8 cellular contexts compared by ENCODE assay signal in genomic region chr3:113696658-113697191, GRCh38. TPM values are rescaled to one million over a fixed set of nuclear protein-coding genes. Genes with fewer than 3 reads are reported as not detected.
DNase-seq lines count a peak whose midpoint lies in the region; ATAC-seq and TF ChIP-seq lines count a peak whose summit lies in the region.

No MANE protein-coding gene starts in this region.

- H2AFZ ChIP-seq in hepatocyte, result peak overlapping the region; percentile 82

- DNase-seq in NCI-H187 treated with DMSO at 0.1 percent for 48 hours (lab: John Stamatoyannopoulos, UW) (peak; percentile 96), T-helper 9 cell (peak; percentile 95), astrocyte of the hippocampus (ENCODE audit: low read depth, low spot score) (peak; percentile 100), hepatocyte (ENCODE audit: low spot score) (peak; percentile 99), aorta (peak; percentile 99 to 100)

- H3K4me3 ChIP-seq in hepatocyte (peak overlapping the region; percentile 60), rectal smooth muscle tissue (ENCODE audit: low read length) (peak overlapping the region; percentile 93), aorta (ENCODE audit: low read length in 2 of 2) (peak overlapping the region; percentile 78 to 88)

- H3K27me3 ChIP-seq in hepatocyte (no peaks in the 10 kb centered on the region), rectal smooth muscle tissue (ENCODE audit: control insufficient read depth, insufficient read depth, low read length) (no peaks in the 10 kb centered on the region), aorta (ENCODE audit: control insufficient read depth in 1 of 2, insufficient read depth in 2 of 2, low read length in 1 of 2) (no peaks in the 10 kb centered on the region)

- H3K36me3 ChIP-seq in hepatocyte (replicated peaks; ENCODE audit: insufficient read depth, low read depth), result no peaks in the 10 kb centered on the region
- no peaks in the 10 kb centered on the region for H3K36me3 ChIP-seq in rectal smooth muscle tissue (ENCODE audit: control insufficient read depth, insufficient read depth, low read length)
- no peaks in the 10 kb centered on the region for H3K36me3 ChIP-seq in aorta (ENCODE audit: control insufficient read depth in 1 of 2, insufficient read depth in 2 of 2, low read length in 1 of 2)

- H3K79me2 ChIP-seq in hepatocyte, result peaks cover 40% of the 10 kb centered on the region

- intact Hi-C loops in aorta (cut with DNase I), result loop anchor here in 1 of 2 donors (1.0 to 10.0 kb wide), 2 partner anchors 50 to 182 kb away; partner anchors contain the start of genes NAA50 and SPICE1

- TF ChIP-seq CTCF in hepatocyte (IDR thresholded peaks at IDR 0.05; ENCODE audit: poor library complexity), result no peak

- no peaks in the 10 kb centered on the region for H3K9me2 ChIP-seq in hepatocyte (replicated peaks; ENCODE audit: insufficient read depth)

- no peaks in the 10 kb centered on the region for H4K20me1 ChIP-seq in hepatocyte (ENCODE audit: insufficient read depth, poor library complexity, severe bottlenecking)

- WGBS in hepatocyte (ENCODE audit: low lambda C conversion rate, missing lambda C conversion rate), result under 1% methylated on average over 21 of the region's 31 CpGs
- 1% methylated on average over 27 to 31 of the region's 31 CpGs for WGBS in aorta, 2 donors

- H3K9ac ChIP-seq in rectal smooth muscle tissue (ENCODE audit: low read length), result peak overlapping the region; percentile 90

- H3K4me1 ChIP-seq in hepatocyte (ENCODE audit: insufficient read depth) (peaks cover 23% of the 10 kb centered on the region), rectal smooth muscle tissue (ENCODE audit: control insufficient read depth, insufficient read depth, low read length) (peaks cover 4% of the 10 kb centered on the region), aorta (ENCODE audit: control insufficient read depth in 1 of 2, insufficient read depth in 2 of 2, low read length in 2 of 2) (peaks cover 0 to 8% of the 10 kb centered on the region in 2 donors)

- no peaks in the 10 kb centered on the region for H3K9me3 ChIP-seq in hepatocyte (ENCODE audit: low read depth)
- no peaks in the 10 kb centered on the region for H3K9me3 ChIP-seq in aorta (ENCODE audit: control insufficient read depth, low read length)

- H3K27ac ChIP-seq in hepatocyte (peak overlapping the region; percentile 97), rectal smooth muscle tissue (ENCODE audit: low read depth, low read length) (peak overlapping the region; percentile 94), aorta (ENCODE audit: low read depth in 1 of 2, low read length in 2 of 2) (peak overlapping the region; percentile 50 to 65)

- ATAC-seq in GM18502 (IDR thresholded peaks at IDR 0.05; ENCODE audit: poor library complexity, unreplicated experiment) (peak; percentile 93), HG02970 (IDR thresholded peaks at IDR 0.05; ENCODE audit: low FRiP score, unreplicated experiment) (peak; percentile 94), aorta (ENCODE audit: low FRiP score) (peak; percentile 98)

- H3K4me2 ChIP-seq in hepatocyte, result peak overlapping the region; percentile 93

RNA-seq across cellular contexts. Expression of gene USF3, which starts 0.3 kb away (rescaled TPM):
- total RNA-seq in hepatocyte (18.8 and 20.7 TPM in 2 replicates), aorta (10 to 100 TPM; 18.0 to 18.3 TPM)
- polyA plus RNA-seq in hepatocyte (4.8 and 5.8 TPM in 2 replicates), aorta (1 to 10 TPM; 3.3 to 6.2 TPM)

RNA-seq across cellular contexts. Expression of gene NAA50, which starts 49.3 kb away (rescaled TPM):
- total RNA-seq in hepatocyte (103 and 124 TPM in 2 replicates), aorta (10 to 100 TPM; 74.1 to 75.7 TPM)
- polyA plus RNA-seq in hepatocyte (45.5 and 64.3 TPM in 2 replicates), aorta (10 to 100 TPM; 30.6 to 31.5 TPM)

RNA-seq across cellular contexts. Expression of gene ATP6V1A, which starts 50.1 kb away (rescaled TPM):
- total RNA-seq in hepatocyte, result 81.7 and 87.2 TPM in 2 replicates
- polyA plus RNA-seq in hepatocyte, result 50.4 and 62.3 TPM in 2 replicates
- total RNA-seq in aorta, result 10 to 100 TPM; 38.4 to 42.7 TPM
- polyA plus RNA-seq in aorta, result 10 to 100 TPM in 1 of 2 donors, 1 to 10 TPM in 1; 8.5 to 11.9 TPM

Comparison
In these comparisons a context has a peak if more than half of its experiments do, and no peak if none do; other contexts are left out.
1. Peak in every context shown above with its lines: DNase-seq, ATAC-seq, H3K4me3 ChIP-seq and H3K27ac ChIP-seq.